Comparison of ENCODE assay signal across 1 cellular context in the genomic region with DNA sequence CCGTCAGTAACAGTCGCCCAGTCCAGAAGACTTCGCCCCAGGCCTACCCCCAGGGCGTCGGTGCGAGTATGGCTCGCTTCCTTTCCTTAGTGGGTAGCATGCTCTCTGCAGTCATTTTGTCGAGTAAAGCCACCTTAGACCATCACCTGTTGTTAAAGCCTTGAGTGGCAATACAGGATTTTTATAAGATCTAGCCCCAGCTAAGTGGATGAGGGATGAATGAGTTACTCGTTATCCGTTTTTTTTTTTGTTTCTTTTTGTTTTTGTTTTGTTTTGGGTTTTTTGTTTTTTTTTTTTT.
TF ChIP-seq lines count a peak whose summit lies in the region.

No MANE protein-coding gene starts in this region.

TF ChIP-seq in IMR-90, 13 proteins besides CTCF, POLR2A, EP300 and RAD21:
- TF ChIP-seq RFX5 (IDR thresholded peaks at IDR 0.05; ENCODE audit: low read depth, low read length) = no peak
- no peak for TF ChIP-seq MXI1 (IDR thresholded peaks at IDR 0.05; ENCODE audit: borderline replicate concordance, low read depth, low read length)
- TF ChIP-seq, protein P1, sequence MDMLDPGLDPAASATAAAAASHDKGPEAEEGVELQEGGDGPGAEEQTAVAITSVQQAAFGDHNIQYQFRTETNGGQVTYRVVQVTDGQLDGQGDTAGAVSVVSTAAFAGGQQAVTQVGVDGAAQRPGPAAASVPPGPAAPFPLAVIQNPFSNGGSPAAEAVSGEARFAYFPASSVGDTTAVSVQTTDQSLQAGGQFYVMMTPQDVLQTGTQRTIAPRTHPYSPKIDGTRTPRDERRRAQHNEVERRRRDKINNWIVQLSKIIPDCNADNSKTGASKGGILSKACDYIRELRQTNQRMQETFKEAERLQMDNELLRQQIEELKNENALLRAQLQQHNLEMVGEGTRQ (IDR thresholded peaks at IDR 0.05; ENCODE audit: low read depth, low read length) = no peak
- no peak for TF ChIP-seq BHLHE40 (IDR thresholded peaks at IDR 0.05; ENCODE audit: low read depth, low read length)
- no peak for TF ChIP-seq FOS (IDR thresholded peaks at IDR 0.05; ENCODE audit: low read depth, low read length)
- TF ChIP-seq NFE2L2 (IDR thresholded peaks at IDR 0.05; ENCODE audit: low read depth, low read length) = no peak
- TF ChIP-seq RCOR1 (IDR thresholded peaks at IDR 0.05; ENCODE audit: insufficient replicate concordance, low read length) = no peak
- TF ChIP-seq CHD1 (IDR thresholded peaks at IDR 0.05; ENCODE audit: low read depth, low read length) = no peak
- TF ChIP-seq SMC3 (IDR thresholded peaks at IDR 0.05; ENCODE audit: low read depth, low read length) = no peak
- no peak for TF ChIP-seq MAZ (IDR thresholded peaks at IDR 0.05; ENCODE audit: borderline replicate concordance, low read depth, low read length)
- no peak for TF ChIP-seq MAFK (IDR thresholded peaks at IDR 0.05; ENCODE audit: low read depth, low read length)
- TF ChIP-seq CEBPB (IDR thresholded peaks at IDR 0.05; ENCODE audit: low read depth, low read length) = no peak
- TF ChIP-seq ELK1 (IDR thresholded peaks at IDR 0.05; ENCODE audit: borderline replicate concordance, low read depth, low read length) = no peak
